Comparison of ENCODE assay signal across 13 cellular contexts in the genomic region with DNA sequence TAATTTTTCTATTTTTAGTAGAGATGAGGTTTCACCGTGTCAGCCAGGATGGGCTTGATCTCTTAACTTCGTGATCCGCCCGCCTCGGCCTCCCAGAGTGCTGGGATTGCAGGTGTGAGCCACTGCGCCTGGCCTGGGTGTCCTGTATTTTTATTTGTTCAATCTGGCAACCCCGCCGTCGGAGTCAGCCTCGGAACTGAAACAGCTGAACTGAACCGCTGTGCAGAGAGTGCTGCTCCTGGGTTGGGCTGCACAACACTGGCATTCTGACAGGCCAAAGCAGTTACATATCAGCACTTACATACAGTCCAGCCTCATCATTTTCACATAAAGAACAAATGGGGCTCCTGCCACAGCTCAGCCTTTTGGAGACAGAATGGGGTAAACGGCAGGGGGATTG.
"Had no signal": no experiment of that assay in that cellular context is flagged by ENCODE, and none has a peak within 500 bp of the region (broad histone marks: within the 10 kb centered on the region; RNA-seq: fewer than 3 reads in every experiment).

No MANE protein-coding gene starts in this region.

- H3K4me3 Mint-ChIP-seq: activated CD4-positive, alpha-beta memory T cell treated with anti-CD3 and anti-CD28 coated beads for 36 hours had no signal

- H3K36me3 ChIP-seq: adrenal gland, gastroesophageal sphincter, right lobe of liver, transverse colon had no signal

- H3K9me3 ChIP-seq: adrenal gland, body of pancreas, gastroesophageal sphincter, psoas muscle, right lobe of liver, transverse colon had no signal

- H3K27ac Mint-ChIP-seq: activated CD4-positive, alpha-beta memory T cell treated with anti-CD3 and anti-CD28 coated beads for 36 hours; stimulated activated effector memory CD8-positive, alpha-beta T cell treated with anti-CD3 and anti-CD28 coated beads, Interleukin-12 subunit alpha, Interleukin-12 subunit beta, amount 100 ng/mL, for 72 hours had no signal

- H3K4me3 ChIP-seq: adrenal gland, body of pancreas, gastroesophageal sphincter, psoas muscle, right lobe of liver, transverse colon had no signal

- H3K9me3 Mint-ChIP-seq: activated CD4-positive, alpha-beta memory T cell treated with anti-CD3 and anti-CD28 coated beads for 36 hours; stimulated activated effector memory CD8-positive, alpha-beta T cell treated with anti-CD3 and anti-CD28 coated beads, Interleukin-12 subunit alpha, Interleukin-12 subunit beta, amount 100 ng/mL, for 72 hours had no signal

- H3K27me3 ChIP-seq: adrenal gland, body of pancreas, gastroesophageal sphincter, right lobe of liver had no signal

- H3K36me3 Mint-ChIP-seq: activated CD4-positive, alpha-beta memory T cell treated with anti-CD3 and anti-CD28 coated beads for 36 hours; stimulated activated effector memory CD8-positive, alpha-beta T cell treated with anti-CD3 and anti-CD28 coated beads, Interleukin-12 subunit alpha, Interleukin-12 subunit beta, amount 100 ng/mL, for 72 hours had no signal

- H3K27ac ChIP-seq: adrenal gland, body of pancreas, gastroesophageal sphincter, psoas muscle, right lobe of liver, transverse colon had no signal

- ATAC-seq: body of pancreas; gastroesophageal sphincter; left ventricle myocardium superior; psoas muscle; right lobe of liver; stimulated activated effector memory CD8-positive, alpha-beta T cell treated with anti-CD3 and anti-CD28 coated beads, Interleukin-12 subunit alpha, Interleukin-12 subunit beta, amount 100 ng/mL, for 72 hours had no signal

- DNase-seq: activated CD4-positive, alpha-beta memory T cell treated with anti-CD3 and anti-CD28 coated beads for 36 hours; activated CD4-positive, alpha-beta T cell treated with anti-CD3 and anti-CD28 coated beads for 1 hour; activated T-cell treated with anti-CD3 and anti-CD28 coated beads, Interleukin-2, amount 50 U/mL, for 48 hours; adrenal gland; effector memory CD4-positive, alpha-beta T cell; left ventricle myocardium superior; psoas muscle; right lobe of liver; T-helper 9 cell; transverse colon had no signal
